ENCODE assay signal across 8 cellular contexts in the genomic region with DNA sequence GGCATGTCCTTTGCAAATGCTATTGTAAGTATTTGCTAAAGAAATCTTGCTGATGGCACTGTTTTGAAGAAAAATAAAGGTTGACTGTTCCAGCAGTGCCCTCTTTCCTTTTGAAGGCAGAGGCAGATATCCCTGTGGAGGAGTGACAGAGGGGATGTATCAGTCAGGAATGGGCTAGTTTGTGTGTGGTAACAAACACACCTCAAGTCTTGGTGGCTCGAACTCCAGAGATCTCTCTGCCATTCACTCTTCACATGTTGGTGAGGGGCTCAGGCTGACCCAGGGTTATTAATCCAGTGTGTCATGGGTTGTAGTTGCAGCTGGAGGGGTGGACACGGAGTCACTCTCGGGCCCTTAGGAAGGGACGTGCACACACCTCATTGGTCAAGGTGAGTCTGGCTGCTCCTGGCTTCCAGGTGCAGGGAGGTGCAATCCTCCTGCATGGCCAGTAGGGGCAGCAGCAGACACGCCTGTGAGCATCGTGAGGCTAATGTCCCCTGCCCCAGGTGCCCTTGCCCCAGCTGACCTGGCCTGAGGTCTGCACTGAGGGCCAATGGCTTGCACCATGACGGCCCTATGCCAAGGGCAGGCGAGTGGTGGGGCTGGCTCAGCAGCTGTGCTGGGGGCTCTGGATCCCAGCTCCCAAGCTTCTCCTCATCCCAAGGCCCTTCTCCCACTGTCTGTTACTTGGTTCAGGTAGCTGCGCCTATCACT.
A peak's percentile ranks its signal among the peaks of the same experiment; 100 is the strongest.
DNase-seq lines count a peak whose midpoint lies in the region; ATAC-seq and TF ChIP-seq lines count a peak whose summit lies in the region.

No MANE protein-coding gene starts in this region.

- H3K36me3 Mint-ChIP-seq in natural killer cell: no peaks in the 10 kb centered on the region

- H3K4me3 ChIP-seq in HFF-Myc (replicated peaks; ENCODE audit: low read depth, low read length) (no peak overlapping the region), astrocyte of the spinal cord (ENCODE audit: low read depth, low read length) (no peak overlapping the region)

- H3K4me3 Mint-ChIP-seq in natural killer cell: no peak overlapping the region

- intact Hi-C loops in natural killer cell (cut with micrococcal nuclease): no loop called here

- H3K4me1 Mint-ChIP-seq in natural killer cell: no peaks in the 10 kb centered on the region

- TF ChIP-seq CTCF in HFF-Myc (IDR thresholded peaks at IDR 0.05; ENCODE audit: low read depth, low read length, missing control alignments) (peak; percentile 61), astrocyte of the spinal cord (IDR thresholded peaks at IDR 0.05; ENCODE audit: low read depth, low read length) (peak; percentile 59), natural killer cell (IDR thresholded peaks at IDR 0.05) (peak; percentile 68)

- in situ Hi-C loops in astrocyte of the spinal cord (cut with HindIII; ENCODE audit: low sequenced_read_pairs): no loop called here
- in situ Hi-C loops in KBM-7 (cut with MboI; ENCODE audit: low pct_unique_long_range_greater_than_20kb, low sequenced_read_pairs): no loop called here

- peak; percentile 35 for DNase-seq in COLO829 (ENCODE audit: low spot score)
- DNase-seq in HFF-Myc (ENCODE audit: extremely low read depth, low read depth): no peak
- no peak for DNase-seq in astrocyte of the spinal cord (ENCODE audit: low read depth, low spot score)
- no peak for DNase-seq in natural killer cell
- no peak for DNase-seq in KBM-7

- H3K27ac Mint-ChIP-seq in natural killer cell: no peak overlapping the region

- peak in 2 of 3 donors; percentile 42 to 56 for ATAC-seq in natural killer cell
- ATAC-seq in HG02938 (IDR thresholded peaks at IDR 0.05; ENCODE audit: unreplicated experiment): no peak
- ATAC-seq in GM18873 (IDR thresholded peaks at IDR 0.05; ENCODE audit: low FRiP score, unreplicated experiment): no peak
- no peak for ATAC-seq in GM18907 (IDR thresholded peaks at IDR 0.05; ENCODE audit: unreplicated experiment)

- H3K27me3 Mint-ChIP-seq in natural killer cell (ENCODE audit: low read depth in 2 of 2): peaks cover 0 to 6% of the 10 kb centered on the region in 2 donors

- H3K9me3 Mint-ChIP-seq in natural killer cell: no peaks in the 10 kb centered on the region

Comparison
In these comparisons a context has a peak if more than half of its experiments do, and no peak if none do; other contexts are left out.
1. ATAC-seq: peak in natural killer cell (2 of 3); none in HG02938 (single experiment), GM18873 (single experiment) and GM18907 (single experiment).
2. Peak in every context shown above with its lines, with median percentiles within 50 percentile points of each other: CTCF ChIP-seq.